ENCODE assay signal across 7 cellular contexts in genomic region chr22:25402501-25403283, GRCh38.
DNase-seq lines count a peak whose midpoint lies in the region; ATAC-seq, FAIRE-seq and TF ChIP-seq lines count a peak whose summit lies in the region.

No MANE protein-coding gene starts in this region.

- intact Hi-C loops in stomach (cut with DNase I; ENCODE audit: low total_unique reads), result no loop called here

- FAIRE-seq in keratinocyte (lab: Jason Lieb, UNC), result peak; percentile 73

- H3K27ac Mint-ChIP-seq in activated T-helper 17 cell treated with anti-CD3 and anti-CD28 coated beads, Interleukin-2, amount 50 U/mL, for 72 hours, result peak overlapping the region; percentile 19

- H3K9me3 ChIP-seq in HAP-1 (no peaks in the 10 kb centered on the region), keratinocyte (ENCODE audit: control insufficient read depth, low read depth, low read length) (no peaks in the 10 kb centered on the region), stomach (no peaks in the 10 kb centered on the region)

- peaks cover 5% of the 10 kb centered on the region for H3K9me1 ChIP-seq in keratinocyte (ENCODE audit: control insufficient read depth, extremely low read depth, insufficient read depth, low read length)

- H3K4me3 Mint-ChIP-seq in activated T-helper 17 cell treated with anti-CD3 and anti-CD28 coated beads, Interleukin-2, amount 50 U/mL, for 72 hours, result no peak overlapping the region

- H3K4me3 ChIP-seq in HAP-1 (peak overlapping the region; percentile 41), keratinocyte (ENCODE audit: control insufficient read depth in 2 of 3, extremely low read depth in 1 of 3, insufficient read depth in 2 of 3, low read depth in 1 of 3, low read length in 3 of 3) (peak overlapping the region; percentile 67 to 85 (median 74)), stomach (peak overlapping the region in 3 of 4 donors; percentile 74 to 96 (median 88))

- TF ChIP-seq CTCF in keratinocyte (optimal IDR thresholded peaks at IDR 0.05 in 1 of 3, IDR thresholded peaks at IDR 0.05 in 1 of 3, conservative IDR thresholded peaks at IDR 0.05 in 1 of 3; ENCODE audit: extremely low read depth in 1 of 3, insufficient read depth in 2 of 3, low read length in 3 of 3) (no peak), stomach (IDR thresholded peaks at IDR 0.05) (no peak)

- H3K36me3 ChIP-seq in HAP-1 (replicated peaks) (no peaks in the 10 kb centered on the region), keratinocyte (ENCODE audit: control insufficient read depth in 2 of 2, extremely low read depth in 1 of 2, insufficient read depth in 2 of 2, low read length in 2 of 2) (no peaks in the 10 kb centered on the region), stomach (no peaks in the 10 kb centered on the region)

- H3K9me3 Mint-ChIP-seq in activated T-helper 17 cell treated with anti-CD3 and anti-CD28 coated beads, Interleukin-2, amount 50 U/mL, for 72 hours, result no peaks in the 10 kb centered on the region

- in situ Hi-C loops in HAP-1 (cut with MboI; ENCODE audit: low sequenced_read_pairs), result no loop called here

- no peak for TF ChIP-seq POLR2A in stomach (IDR thresholded peaks at IDR 0.05)

- H3K36me3 Mint-ChIP-seq in activated T-helper 17 cell treated with anti-CD3 and anti-CD28 coated beads, Interleukin-2, amount 50 U/mL, for 72 hours (ENCODE audit: low read depth), result no peaks in the 10 kb centered on the region

- dilution Hi-C loops in keratinocyte (cut with MboI; ENCODE audit: extremely low pct_ligation_motif_present, low sequenced_read_pairs), result no loop called here

- H3K4me1 ChIP-seq in HAP-1 (peaks cover 4% of the 10 kb centered on the region), keratinocyte (ENCODE audit: control insufficient read depth, extremely low read depth, insufficient read depth, low read length) (peaks cover 26% of the 10 kb centered on the region), stomach (peaks cover 41 to 64% (median 56%) of the 10 kb centered on the region in 4 donors)

- no peak overlapping the region for H2AFZ ChIP-seq in keratinocyte (ENCODE audit: control insufficient read depth, low read length)

- H3K27me3 ChIP-seq in HAP-1 (ENCODE audit: low read depth) (no peaks in the 10 kb centered on the region), keratinocyte (ENCODE audit: control insufficient read depth, extremely low read depth, insufficient read depth, low read length) (no peaks in the 10 kb centered on the region), stomach (no peaks in the 10 kb centered on the region)

- H3K27me3 Mint-ChIP-seq in activated T-helper 17 cell treated with anti-CD3 and anti-CD28 coated beads, Interleukin-2, amount 50 U/mL, for 72 hours, result no peaks in the 10 kb centered on the region

- H3K4me1 Mint-ChIP-seq in activated T-helper 17 cell treated with anti-CD3 and anti-CD28 coated beads, Interleukin-2, amount 50 U/mL, for 72 hours, result peaks cover 8% of the 10 kb centered on the region

- WGBS in stomach, 5 donors, result 39 to 65% (median 44%) methylated on average over 11 to 14 of the region's 14 CpGs

- no peak for TF ChIP-seq EP300 in stomach (IDR thresholded peaks at IDR 0.05)

- peaks cover 76% of the 10 kb centered on the region for H3K79me2 ChIP-seq in keratinocyte (ENCODE audit: control insufficient read depth, insufficient read depth, low read length)

- H3K4me2 ChIP-seq in keratinocyte (ENCODE audit: control insufficient read depth, extremely low read depth, insufficient read depth, low read depth, low read length), result peak overlapping the region; percentile 91

- H3K27ac ChIP-seq in keratinocyte (ENCODE audit: control insufficient read depth, insufficient read depth, low read length), result peak overlapping the region; percentile 59
- peak overlapping the region; percentile 13 to 94 (median 87) for H3K27ac ChIP-seq in stomach

- H4K20me1 ChIP-seq in keratinocyte (ENCODE audit: control insufficient read depth, extremely low read depth, insufficient read depth, low read length), result peaks cover 27% of the 10 kb centered on the region

- H3K9ac ChIP-seq in keratinocyte (ENCODE audit: control insufficient read depth, extremely low read depth, insufficient read depth, low read length), result peak overlapping the region; percentile 77

- DNase-seq in HAP-1 (ENCODE audit: low spot score in 2 of 2) (no peak), keratinocyte (ENCODE audit: low read depth, low spot score) (no peak), stomach (no peak), NCI-H187 treated with DMSO at 0.1 percent for 48 hours (lab: John Stamatoyannopoulos, UW) (no peak), DMS79 treated with DMSO at 0.1 percent for 48 hours (lab: John Stamatoyannopoulos, UW) (no peak)

- no peak for ATAC-seq in activated T-helper 17 cell treated with anti-CD3 and anti-CD28 coated beads, Interleukin-2, amount 50 U/mL, for 72 hours (replicated peaks)
- ATAC-seq in GM19467 (IDR thresholded peaks at IDR 0.05; ENCODE audit: unreplicated experiment), result no peak
